ENCODE assay signal across 10 cellular contexts in the genomic region with DNA sequence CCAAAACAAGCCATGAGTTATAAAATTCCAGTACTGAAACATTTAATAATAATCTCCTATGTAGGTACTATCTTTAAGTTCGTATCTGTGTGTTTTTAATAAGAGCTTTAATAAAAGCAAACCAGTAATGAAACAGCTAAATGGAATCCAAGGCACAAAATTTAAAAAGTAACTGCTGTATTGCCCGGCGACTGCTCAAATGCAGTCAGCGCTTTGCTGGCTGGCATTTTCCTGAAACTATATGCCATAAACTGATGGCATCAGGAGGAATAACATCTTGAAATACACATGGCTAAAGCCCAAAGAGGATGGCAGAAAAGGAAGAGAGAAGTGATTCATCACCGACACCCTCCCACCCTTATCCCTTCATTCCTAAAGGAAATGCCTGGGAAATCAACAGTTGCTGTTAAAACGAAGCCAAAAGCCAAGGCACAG.
DNase-seq lines count a peak whose midpoint lies in the region; ATAC-seq and TF ChIP-seq lines count a peak whose summit lies in the region.
"Had no signal": no experiment of that assay in that cellular context is flagged by ENCODE, and none has a peak within 500 bp of the region (broad histone marks: within the 10 kb centered on the region; RNA-seq: fewer than 3 reads in every experiment).

No MANE protein-coding gene starts in this region.

- H3K4me2 ChIP-seq in BLaER1, result peak overlapping the region; percentile 32
- no peak overlapping the region for H3K4me2 ChIP-seq in OCI-LY7 (ENCODE audit: low read length)

- POLR2A ChIA-PET in OCI-LY7 (lab: Charles Lee), result interaction anchor here (0.7 kb wide), 1 partner anchor 24 kb away, joined by 3 read pairs; no protein-coding TSS in a partner anchor

- H3K9ac ChIP-seq in BLaER1 (no peak overlapping the region), endodermal cell (ENCODE audit: extremely low read depth, low read length, poor library complexity, severe bottlenecking) (peak overlapping the region; percentile 6)

- H3K27me3 ChIP-seq in BLaER1, result no peaks in the 10 kb centered on the region
- no peaks in the 10 kb centered on the region for H3K27me3 ChIP-seq in MG63
- no peaks in the 10 kb centered on the region for H3K27me3 ChIP-seq in endodermal cell (ENCODE audit: control insufficient read depth, insufficient read depth, low read length, poor library complexity, severe bottlenecking)

- H3K27ac Mint-ChIP-seq in endodermal cell, result no peak overlapping the region
- H3K27ac Mint-ChIP-seq in neural crest cell (ENCODE audit: unreplicated experiment), result no peak overlapping the region
- H3K27ac Mint-ChIP-seq in activated T-helper 2 cell treated with anti-CD3 and anti-CD28 coated beads, Interferon-gamma antibody, Interleukin-2, Interleukin-4, amounts not matched to agents 10 μg/mL and 5 μg/mL and 100 μg/mL, durations not matched to agents 14 hours and 24 hours and 36 hours, result no peak overlapping the region

- H3K9me2 ChIP-seq in OCI-LY7 (ENCODE audit: insufficient read depth, low read length), result no peaks in the 10 kb centered on the region

- intact Hi-C loops in OCI-LY7 (cut with micrococcal nuclease; ENCODE audit: unreplicated experiment), result no loop called here
- intact Hi-C loops in activated T-helper 2 cell treated with anti-CD3 and anti-CD28 coated beads, Interferon-gamma antibody, Interleukin-2, Interleukin-4, amounts not matched to agents 10 μg/mL and 5 μg/mL and 100 μg/mL, durations not matched to agents 14 hours and 24 hours and 36 hours (cut with micrococcal nuclease), result no loop called here

- H3K36me3 Mint-ChIP-seq in endodermal cell (ENCODE audit: low read depth), result no peaks in the 10 kb centered on the region
- H3K36me3 Mint-ChIP-seq in neural crest cell (ENCODE audit: low read depth), result no peaks in the 10 kb centered on the region
- H3K36me3 Mint-ChIP-seq in activated T-helper 2 cell treated with anti-CD3 and anti-CD28 coated beads, Interferon-gamma antibody, Interleukin-2, Interleukin-4, amounts not matched to agents 10 μg/mL and 5 μg/mL and 100 μg/mL, durations not matched to agents 14 hours and 24 hours and 36 hours (ENCODE audit: low read depth), result no peaks in the 10 kb centered on the region

- no peak for ATAC-seq in HG02678 (IDR thresholded peaks at IDR 0.05; ENCODE audit: unreplicated experiment)
- ATAC-seq: sciatic nerve had no signal

- DNase-seq in MG63 (peak; percentile 63), endodermal cell (peak; percentile 18), neural crest cell (ENCODE audit: low read depth, low spot score) (no peak), NCI-H1436 treated with DMSO at 0.1 percent for 48 hours (lab: John Stamatoyannopoulos, UW) (no peak), OCI-LY7 (ENCODE audit: low spot score) (no peak)
- no peak for DNase-seq in activated T-helper 2 cell treated with anti-CD3 and anti-CD28 coated beads, Interferon-gamma antibody, Interleukin-2, Interleukin-4, amounts not matched to agents 10 μg/mL and 5 μg/mL and 100 μg/mL, durations not matched to agents 14 hours and 24 hours and 36 hours (ENCODE audit: low spot score)
- DNase-seq: activated CD4-positive, alpha-beta T cell treated with anti-CD3 and anti-CD28 coated beads, Interleukin-2, amount 10 ng/mL, durations not matched to agents 7 days and 5 days had no signal

- H3K4me3 Mint-ChIP-seq in endodermal cell (no peak overlapping the region), neural crest cell (peak overlapping the region; percentile 1)
- no peak overlapping the region for H3K4me3 Mint-ChIP-seq in activated T-helper 2 cell treated with anti-CD3 and anti-CD28 coated beads, Interferon-gamma antibody, Interleukin-2, Interleukin-4, amounts not matched to agents 10 μg/mL and 5 μg/mL and 100 μg/mL, durations not matched to agents 14 hours and 24 hours and 36 hours (ENCODE audit: low read depth)
- H3K4me3 Mint-ChIP-seq: activated CD4-positive, alpha-beta T cell treated with anti-CD3 and anti-CD28 coated beads, Interleukin-2, amount 10 ng/mL, durations not matched to agents 7 days and 5 days had no signal

- CTCF ChIA-PET in OCI-LY7 (lab: Charles Lee; ENCODE audit: unreplicated experiment), result no interaction called here

- no peaks in the 10 kb centered on the region for H3K36me3 ChIP-seq in BLaER1
- H3K36me3 ChIP-seq in MG63, result no peaks in the 10 kb centered on the region
- no peaks in the 10 kb centered on the region for H3K36me3 ChIP-seq in endodermal cell (ENCODE audit: control insufficient read depth, insufficient read depth, low read length)
- H3K36me3 ChIP-seq in OCI-LY7 (ENCODE audit: insufficient read depth, low read length), result no peaks in the 10 kb centered on the region

- H3K9me3 ChIP-seq in BLaER1 (peaks cover 13% of the 10 kb centered on the region; the same call in 1 of the 2 replicates), MG63 (no peaks in the 10 kb centered on the region; the same call in 1 of the 2 replicates), endodermal cell (ENCODE audit: control insufficient read depth, low read length) (peaks cover 16% of the 10 kb centered on the region), OCI-LY7 (ENCODE audit: low read length) (no peaks in the 10 kb centered on the region)

- H3K79me2 ChIP-seq in OCI-LY7 (ENCODE audit: insufficient read depth, low read depth, low read length), result no peaks in the 10 kb centered on the region

- peak overlapping the region; percentile 62 for H3K27ac ChIP-seq in BLaER1
- peak overlapping the region; percentile 83 for H3K27ac ChIP-seq in endodermal cell (ENCODE audit: low read depth, low read length)
- H3K27ac ChIP-seq in OCI-LY7 (ENCODE audit: low read depth, low read length, poor library complexity, severe bottlenecking), result no peak overlapping the region

- H2AFZ ChIP-seq in OCI-LY7 (ENCODE audit: low read length), result no peak overlapping the region

- H4K20me1 ChIP-seq in BLaER1 (no peaks in the 10 kb centered on the region), OCI-LY7 (ENCODE audit: insufficient read depth, low read length) (no peaks in the 10 kb centered on the region)

- 89 to 100% methylated on average over 2 to 5 of the region's 6 CpGs for WGBS in endodermal cell (ENCODE audit: insufficient coverage in 1 of 2, insufficient read length in 1 of 2), 2 experiments

- H3K4me1 Mint-ChIP-seq in endodermal cell, result peaks cover 5% of the 10 kb centered on the region
- H3K4me1 Mint-ChIP-seq in neural crest cell, result peaks cover 55% of the 10 kb centered on the region
- H3K4me1 Mint-ChIP-seq in activated T-helper 2 cell treated with anti-CD3 and anti-CD28 coated beads, Interferon-gamma antibody, Interleukin-2, Interleukin-4, amounts not matched to agents 10 μg/mL and 5 μg/mL and 100 μg/mL, durations not matched to agents 14 hours and 24 hours and 36 hours (ENCODE audit: low read depth), result peaks cover 11% of the 10 kb centered on the region

- H3K9me3 Mint-ChIP-seq in endodermal cell (peaks cover 5% of the 10 kb centered on the region), neural crest cell (no peaks in the 10 kb centered on the region)
- no peaks in the 10 kb centered on the region for H3K9me3 Mint-ChIP-seq in activated T-helper 2 cell treated with anti-CD3 and anti-CD28 coated beads, Interferon-gamma antibody, Interleukin-2, Interleukin-4, amounts not matched to agents 10 μg/mL and 5 μg/mL and 100 μg/mL, durations not matched to agents 14 hours and 24 hours and 36 hours

- TF ChIP-seq CTCF in endodermal cell (conservative IDR thresholded peaks at IDR 0.05) (no peak), neural crest cell (conservative IDR thresholded peaks at IDR 0.05) (no peak), OCI-LY7 (conservative IDR thresholded peaks at IDR 0.05; ENCODE audit: low read length) (no peak)

- no peak overlapping the region for H3K4me3 ChIP-seq in BLaER1
- H3K4me3 ChIP-seq in MG63, result peak overlapping the region; percentile 18
- H3K4me3 ChIP-seq in endodermal cell (ENCODE audit: low read length), result no peak overlapping the region
- H3K4me3 ChIP-seq in OCI-LY7 (ENCODE audit: low read depth, low read length, poor library complexity, severe bottlenecking), result no peak overlapping the region

- H3K4me1 ChIP-seq in BLaER1 (peaks cover 20% of the 10 kb centered on the region), endodermal cell (ENCODE audit: control insufficient read depth, insufficient read depth, low read length) (no peaks in the 10 kb centered on the region), OCI-LY7 (ENCODE audit: insufficient read depth, low read length, poor library complexity, severe bottlenecking) (no peaks in the 10 kb centered on the region)

- H3K27me3 Mint-ChIP-seq in endodermal cell (ENCODE audit: insufficient read depth) (no peaks in the 10 kb centered on the region), neural crest cell (ENCODE audit: low read depth) (no peaks in the 10 kb centered on the region)
- H3K27me3 Mint-ChIP-seq in activated T-helper 2 cell treated with anti-CD3 and anti-CD28 coated beads, Interferon-gamma antibody, Interleukin-2, Interleukin-4, amounts not matched to agents 10 μg/mL and 5 μg/mL and 100 μg/mL, durations not matched to agents 14 hours and 24 hours and 36 hours (ENCODE audit: low read depth), result peaks cover 66% of the 10 kb centered on the region

- no TSS peak for BruUV-seq in OCI-LY7 (replicated peaks; lab: Mats Ljungman, UMichigan)

Comparison
In these comparisons a context has a peak if more than half of its experiments do, and no peak if none do; other contexts are left out.
1. DNase-seq: peak in MG63 (single experiment) and endodermal cell (single experiment); none in neural crest cell (single experiment), NCI-H1436 treated with DMSO at 0.1 percent for 48 hours (single experiment), OCI-LY7 (single experiment) and activated T-helper 2 cell treated with anti-CD3 and anti-CD28 coated beads, Interferon-gamma antibody, Interleukin-2, Interleukin-4, amounts not matched to agents 10 μg/mL and 5 μg/mL and 100 μg/mL, durations not matched to agents 14 hours and 24 hours and 36 hours (single experiment).